ENCODE assay signal across 1 cellular context in genomic region chr11:308740-309557, GRCh38.
TF ChIP-seq lines count a peak whose summit lies in the region.

No MANE protein-coding gene starts in this region.

TF ChIP-seq in K562, 482 proteins besides CTCF, POLR2A, EP300 and RAD21:
- TF ChIP-seq CTBP1 (IDR thresholded peaks at IDR 0.05; ENCODE audit: borderline replicate concordance) = peak; percentile 22; the same call in 1 of the 2 replicates
- peak; percentile 43; the same call in 1 of the 2 replicates for TF ChIP-seq POLR2G (IDR thresholded peaks at IDR 0.05; ENCODE audit: low read depth, low read length)
- TF ChIP-seq MAZ (CRISPR knock-in tag; conservative IDR thresholded peaks at IDR 0.05 in 1 of 2, IDR thresholded peaks at IDR 0.05 in 1 of 2) = 0 out of 4 replicates have a peak, but pooled peaks of 1 of the 2 experiments have one; percentile 18
- TF ChIP-seq RBFOX2 (IDR thresholded peaks at IDR 0.05; ENCODE audit: low read depth, low read length) = peak; percentile 44; the same call in 1 of the 2 replicates
- TF ChIP-seq, protein P1, sequence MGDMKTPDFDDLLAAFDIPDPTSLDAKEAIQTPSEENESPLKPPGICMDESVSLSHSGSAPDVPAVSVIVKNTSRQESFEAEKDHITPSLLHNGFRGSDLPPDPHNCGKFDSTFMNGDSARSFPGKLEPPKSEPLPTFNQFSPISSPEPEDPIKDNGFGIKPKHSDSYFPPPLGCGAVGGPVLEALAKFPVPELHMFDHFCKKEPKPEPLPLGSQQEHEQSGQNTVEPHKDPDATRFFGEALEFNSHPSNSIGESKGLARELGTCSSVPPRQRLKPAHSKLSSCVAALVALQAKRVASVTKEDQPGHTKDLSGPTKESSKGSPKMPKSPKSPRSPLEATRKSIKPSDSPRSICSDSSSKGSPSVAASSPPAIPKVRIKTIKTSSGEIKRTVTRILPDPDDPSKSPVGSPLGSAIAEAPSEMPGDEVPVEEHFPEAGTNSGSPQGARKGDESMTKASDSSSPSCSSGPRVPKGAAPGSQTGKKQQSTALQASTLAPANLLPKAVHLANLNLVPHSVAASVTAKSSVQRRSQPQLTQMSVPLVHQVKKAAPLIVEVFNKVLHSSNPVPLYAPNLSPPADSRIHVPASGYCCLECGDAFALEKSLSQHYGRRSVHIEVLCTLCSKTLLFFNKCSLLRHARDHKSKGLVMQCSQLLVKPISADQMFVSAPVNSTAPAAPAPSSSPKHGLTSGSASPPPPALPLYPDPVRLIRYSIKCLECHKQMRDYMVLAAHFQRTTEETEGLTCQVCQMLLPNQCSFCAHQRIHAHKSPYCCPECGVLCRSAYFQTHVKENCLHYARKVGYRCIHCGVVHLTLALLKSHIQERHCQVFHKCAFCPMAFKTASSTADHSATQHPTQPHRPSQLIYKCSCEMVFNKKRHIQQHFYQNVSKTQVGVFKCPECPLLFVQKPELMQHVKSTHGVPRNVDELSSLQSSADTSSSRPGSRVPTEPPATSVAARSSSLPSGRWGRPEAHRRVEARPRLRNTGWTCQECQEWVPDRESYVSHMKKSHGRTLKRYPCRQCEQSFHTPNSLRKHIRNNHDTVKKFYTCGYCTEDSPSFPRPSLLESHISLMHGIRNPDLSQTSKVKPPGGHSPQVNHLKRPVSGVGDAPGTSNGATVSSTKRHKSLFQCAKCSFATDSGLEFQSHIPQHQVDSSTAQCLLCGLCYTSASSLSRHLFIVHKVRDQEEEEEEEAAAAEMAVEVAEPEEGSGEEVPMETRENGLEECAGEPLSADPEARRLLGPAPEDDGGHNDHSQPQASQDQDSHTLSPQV (IDR thresholded peaks at IDR 0.05) = peak; percentile 43; the same call in 1 of the 2 replicates
TF ChIP-seq in K562: peak in this region for 5; not testable (repeated sequence) for 477.
